Comparison of ENCODE assay signal across 8 cellular contexts in the genomic region with DNA sequence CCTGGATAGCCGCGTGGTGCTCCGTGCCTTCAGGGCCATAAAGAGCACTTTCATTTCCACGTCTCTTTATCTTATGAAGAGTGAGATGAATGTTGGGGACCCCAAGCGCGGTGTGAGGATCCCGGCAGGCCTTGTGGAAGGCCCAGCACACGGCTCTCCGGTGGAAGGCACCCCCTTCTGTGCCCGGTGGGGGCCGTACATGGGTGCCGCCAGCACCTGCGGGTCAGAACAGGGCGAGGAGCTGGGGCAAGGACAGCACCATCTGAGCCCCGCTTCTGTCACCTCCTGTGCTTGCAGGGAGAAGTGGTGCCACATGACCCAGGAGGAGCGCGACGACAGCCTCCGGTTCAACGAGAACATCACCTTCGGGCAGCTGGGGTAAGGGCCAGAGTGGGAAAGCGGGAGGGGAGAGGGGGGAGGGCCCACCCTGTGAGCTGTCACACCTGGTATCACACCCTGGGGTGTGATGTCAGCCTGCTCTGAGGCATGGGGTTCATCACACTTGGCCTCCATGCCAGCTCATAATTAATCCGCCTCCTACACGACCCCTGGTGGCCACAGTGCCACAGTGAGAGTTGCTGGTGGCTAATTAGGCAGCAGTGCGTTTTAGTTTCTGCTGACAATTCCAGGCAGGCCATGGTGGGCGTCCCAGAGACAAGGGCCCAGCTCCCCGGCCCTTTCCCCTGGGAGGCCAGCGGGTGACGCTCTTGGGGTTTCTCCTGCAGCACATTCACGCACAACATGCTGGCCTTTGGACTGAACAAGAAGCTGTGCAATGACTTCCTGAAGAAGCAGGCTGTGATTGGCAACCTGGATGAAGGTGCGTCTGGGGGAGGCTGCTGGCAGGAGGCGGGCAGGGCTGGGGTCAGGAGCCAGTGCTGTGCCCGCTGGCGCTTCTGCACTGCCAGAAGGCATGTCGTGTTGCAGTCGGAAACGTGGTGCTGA. TPM values are rescaled to one million over a fixed set of nuclear protein-coding genes. Genes with fewer than 3 reads are reported as not detected.
A peak's percentile ranks its signal among the peaks of the same experiment; 100 is the strongest.
DNase-seq lines count a peak whose midpoint lies in the region; ATAC-seq, FAIRE-seq and TF ChIP-seq lines count a peak whose summit lies in the region.

No MANE protein-coding gene starts in this region.

- ATAC-seq in left colon (peak; percentile 84), GM18873 (IDR thresholded peaks at IDR 0.05; ENCODE audit: low FRiP score, unreplicated experiment) (no peak)

- DNase-seq in AG09319 (ENCODE audit: extremely low read depth, low read depth), result peak; percentile 20
- peak; percentile 57 for DNase-seq in GM18507 (ENCODE audit: extremely low spot score, insufficient read length, low read depth)
- DNase-seq in NCI-H1092 (lab: John Stamatoyannopoulos, UW), result peak; percentile 56
- peak; percentile 64 for DNase-seq in bronchial epithelial cell (ENCODE audit: low read depth)
- DNase-seq in left colon, result peak; percentile 81 to 87
- peak; percentile 69 to 73 for DNase-seq in stimulated activated CD4-positive, alpha-beta T cell treated with anti-CD3 and anti-CD28 coated beads, Interleukin-4, amount 100 ng/mL, for 4 hours

- H3K27me3 ChIP-seq in bronchial epithelial cell (ENCODE audit: control insufficient read depth, insufficient read depth, low read length), result peaks cover 2% of the 10 kb centered on the region

- intact Hi-C loops in left colon (cut with DNase I, micrococcal nuclease), result no loop called here

- H3K4me3 ChIP-seq in WI38 (ENCODE audit: low read depth, low read length) (no peak overlapping the region), bronchial epithelial cell (ENCODE audit: low read depth, low read length) (no peak overlapping the region)

- TF ChIP-seq CTCF in AG09319 (IDR thresholded peaks at IDR 0.05; ENCODE audit: low read depth, low read length) (peak; percentile 84), WI38 (IDR thresholded peaks at IDR 0.05; ENCODE audit: low read depth, low read length) (peak; percentile 29; the same call in 1 of the 2 replicates), bronchial epithelial cell (IDR thresholded peaks at IDR 0.05; ENCODE audit: insufficient read depth, low read length, severe bottlenecking) (peak; percentile 84)

- peaks cover 2% of the 10 kb centered on the region for H3K36me3 ChIP-seq in bronchial epithelial cell (ENCODE audit: control insufficient read depth, insufficient read depth, low read length)

- FAIRE-seq in GM18507 (lab: Jason Lieb, UNC) (peak; percentile 89), bronchial epithelial cell (lab: Jason Lieb, UNC) (no peak)

RNA-seq across cellular contexts. Expression of gene CIBAR2, which starts 25.7 kb away (rescaled TPM):
- not detected in 2 replicates for total RNA-seq in bronchial epithelial cell
- not detected for total RNA-seq in left colon

RNA-seq across cellular contexts. Expression of gene KIAA0513, which starts 59.0 kb away (rescaled TPM):
- total RNA-seq in bronchial epithelial cell (7.1 and 9.3 TPM in 2 replicates), left colon (10 to 100 TPM; 28.9 to 40.3 TPM)

Comparison
In these comparisons a context has a peak if more than half of its experiments do, and no peak if none do; other contexts are left out.
1. DNase-seq: peak in every context shown above with its lines; median percentile 84 in left colon; 71 in stimulated activated CD4-positive, alpha-beta T cell treated with anti-CD3 and anti-CD28 coated beads, Interleukin-4, amount 100 ng/mL, for 4 hours; 64 in bronchial epithelial cell; 57 in GM18507; 56 in NCI-H1092; 20 in AG09319.
2. CTCF ChIP-seq: peak in every context shown above with its lines; median percentile 84 in AG09319; 84 in bronchial epithelial cell; 29 in WI38.